Comparison of ENCODE assay signal across 8 cellular contexts in genomic region chr9:3507395-3508077, GRCh38. TPM values are rescaled to one million over a fixed set of nuclear protein-coding genes. Genes with fewer than 3 reads are reported as not detected.
DNase-seq lines count a peak whose midpoint lies in the region; ATAC-seq and TF ChIP-seq lines count a peak whose summit lies in the region.

No MANE protein-coding gene starts in this region.

- H3K4me1 Mint-ChIP-seq in chondrocyte (ENCODE audit: low read depth): peaks cover 26% of the 10 kb centered on the region

- H3K36me3 Mint-ChIP-seq in chondrocyte (ENCODE audit: low read depth): no peaks in the 10 kb centered on the region

- no peaks in the 10 kb centered on the region for H3K9me3 Mint-ChIP-seq in chondrocyte (ENCODE audit: low read depth)

- no peak for TF ChIP-seq CTCF in chondrocyte (IDR thresholded peaks at IDR 0.05)

- no peaks in the 10 kb centered on the region for H3K27me3 Mint-ChIP-seq in chondrocyte (ENCODE audit: low read depth)

- peak overlapping the region; percentile 89 for H3K27ac Mint-ChIP-seq in chondrocyte (ENCODE audit: unreplicated experiment)

- no peak overlapping the region for H3K4me3 Mint-ChIP-seq in chondrocyte (ENCODE audit: unreplicated experiment)

- peak; percentile 80 for DNase-seq in CD1c-positive myeloid dendritic cell (ENCODE audit: extremely low spot score)
- no peak for DNase-seq in chondrocyte (ENCODE audit: low spot score)
- no peak for DNase-seq in NCI-H446 treated with DMSO at 0.1 percent for 48 hours (lab: John Stamatoyannopoulos, UW)
- no peak for DNase-seq in mucosa of gallbladder (ENCODE audit: low spot score)
- DNase-seq in kidney glomerular epithelial cell (lab: John Stamatoyannopoulos, UW): no peak

- ATAC-seq in GM19372 (IDR thresholded peaks at IDR 0.05; ENCODE audit: low read depth, unreplicated experiment) (peak; percentile 62), HG03442 (IDR thresholded peaks at IDR 0.05; ENCODE audit: unreplicated experiment) (peak; percentile 60), HG03439 (IDR thresholded peaks at IDR 0.05; ENCODE audit: unreplicated experiment) (no peak)

RNA-seq across cellular contexts. Expression of gene RFX3, which starts 18.3 kb away (rescaled TPM):
- 4.0 to 10.6 TPM (median 4.1 TPM) in 3 replicates for total RNA-seq in chondrocyte
- 16.3 TPM for total RNA-seq in mucosa of gallbladder
